Comparison of ENCODE assay signal across 8 cellular contexts in genomic region chr2:205681836-205682238, GRCh38. TPM values are rescaled to one million over a fixed set of nuclear protein-coding genes. Genes with fewer than 3 reads are reported as not detected.
A peak's percentile ranks its signal among the peaks of the same experiment; 100 is the strongest.
DNase-seq lines count a peak whose midpoint lies in the region; ATAC-seq, FAIRE-seq and TF ChIP-seq lines count a peak whose summit lies in the region.

No MANE protein-coding gene starts in this region.

- peak overlapping the region; percentile 69; the same call in 1 of the 2 replicates for H4K8ac ChIP-seq in H1 (ENCODE audit: extremely low read depth, insufficient read depth, low read length)

- H3K27ac ChIP-seq in OCI-LY1 (ENCODE audit: low read depth, low read length, poor library complexity, severe bottlenecking) (peak overlapping the region; percentile 2), H1 (ENCODE audit: low read depth, low read length) (no peak overlapping the region)
- no peak overlapping the region for H3K27ac ChIP-seq in naive thymus-derived CD4-positive, alpha-beta T cell (ENCODE audit: low read depth, low read length)

- H3K27me3 ChIP-seq in OCI-LY1 (ENCODE audit: insufficient read depth, low read length) (no peaks in the 10 kb centered on the region), H1 (replicated peaks in 1 of 4; ENCODE audit: control insufficient read depth in 3 of 4, extremely low read depth in 1 of 4, insufficient read depth in 3 of 4, low read length in 3 of 4) (peaks cover 4 to 40% (median 31%) of the 10 kb centered on the region in 4 experiments; a peak in 6 of 7 replicates)
- peaks cover 3 to 12% of the 10 kb centered on the region in 2 donors for H3K27me3 ChIP-seq in naive thymus-derived CD4-positive, alpha-beta T cell (ENCODE audit: control insufficient read depth in 2 of 2, insufficient read depth in 2 of 2, low read length in 2 of 2)

- peaks cover 0 to 3% (median 0%) of the 10 kb centered on the region in 5 donors for H3K36me3 Mint-ChIP-seq in naive thymus-derived CD4-positive, alpha-beta T cell

- H3K9me3 ChIP-seq in ES-I3 (ENCODE audit: control insufficient read depth, insufficient read depth, low read length) (no peaks in the 10 kb centered on the region), OCI-LY1 (ENCODE audit: low read length) (no peaks in the 10 kb centered on the region), H1 (ENCODE audit: insufficient read depth in 2 of 2, low read depth in 1 of 2, low read length in 1 of 2) (no peaks in the 10 kb centered on the region)
- no peaks in the 10 kb centered on the region for H3K9me3 ChIP-seq in naive thymus-derived CD4-positive, alpha-beta T cell (ENCODE audit: control insufficient read depth in 2 of 3, low read length in 3 of 3)

- no peak overlapping the region for H3K56ac ChIP-seq in H1 (replicated peaks; ENCODE audit: insufficient read length, low read depth, low read length)

- no peak for TF ChIP-seq EP300 in H1 (IDR thresholded peaks at IDR 0.05; ENCODE audit: borderline replicate concordance in 1 of 2, low read depth in 2 of 2, low read length in 2 of 2)

- H3K9me2 ChIP-seq in OCI-LY1 (ENCODE audit: low read depth, low read length), result no peaks in the 10 kb centered on the region

- H2BK5ac ChIP-seq in H1 (ENCODE audit: low read depth, low read length), result peak overlapping the region; percentile 64; the same call in 1 of the 2 replicates

- peak overlapping the region; percentile 100; the same call in 1 of the 2 replicates for H2BK15ac ChIP-seq in H1 (ENCODE audit: low read length)

- H4K20me1 ChIP-seq in OCI-LY1 (ENCODE audit: insufficient read depth, low read length), result no peaks in the 10 kb centered on the region
- no peaks in the 10 kb centered on the region for H4K20me1 ChIP-seq in H1 (replicated peaks in 1 of 2; ENCODE audit: control insufficient read depth in 1 of 2, insufficient read depth in 2 of 2, low read length in 2 of 2)

- H3F3A ChIP-seq in OCI-LY1 (ENCODE audit: insufficient read depth, low read length), result no peaks in the 10 kb centered on the region

- peak overlapping the region; percentile 11 for H4K5ac ChIP-seq in H1 (ENCODE audit: insufficient read length, low read depth, low read length)

- 6% methylated on average over 19 of the region's 42 CpGs; no CpG with 5 or more reads in 1 of the 2 experiments for WGBS in H1 (ENCODE audit: extremely low coverage in 1 of 2, insufficient coverage in 1 of 2, insufficient read length in 1 of 2, insufficient replicate concordance in 2 of 2, low coverage in 1 of 2, low lambda C conversion rate in 2 of 2, missing lambda C conversion rate in 1 of 2), 2 experiments

- peak; percentile 40 for ATAC-seq in GM21447 (IDR thresholded peaks at IDR 0.05; ENCODE audit: unreplicated experiment)
- peak; percentile 21 for ATAC-seq in naive thymus-derived CD4-positive, alpha-beta T cell

- H3K9me3 Mint-ChIP-seq in naive thymus-derived CD4-positive, alpha-beta T cell, result peaks cover 0 to 1% (median 0%) of the 10 kb centered on the region in 11 donors

- peaks cover 16 to 55% (median 32%) of the 10 kb centered on the region in 7 donors for H3K4me1 Mint-ChIP-seq in naive thymus-derived CD4-positive, alpha-beta T cell

- peaks cover 53 to 71% (median 57%) of the 10 kb centered on the region in 5 donors for H3K27me3 Mint-ChIP-seq in naive thymus-derived CD4-positive, alpha-beta T cell

- H3K23me2 ChIP-seq in H1 (ENCODE audit: low read depth, low read length), result peaks cover 24% of the 10 kb centered on the region

- no peak for TF ChIP-seq CTCF in OCI-LY1 (IDR thresholded peaks at IDR 0.05; ENCODE audit: low read length)
- peak in 1 of 3 experiments; percentile 2; a peak in 1 of 4 replicates for TF ChIP-seq CTCF in H1 (IDR thresholded peaks at IDR 0.05; ENCODE audit: control extremely low read depth in 1 of 3, insufficient read depth in 1 of 3, low read depth in 1 of 3, low read length in 3 of 3)

- CTCF ChIA-PET in H1 (lab: Charles Lee; ENCODE audit: partially characterized antibody), result interaction anchor here (0.9 to 1.4 kb wide), 8 partner anchors 14 to 307 kb away, joined by 3 to 6 read pairs (median 3); no protein-coding TSS in a partner anchor
- CTCF ChIA-PET in naive thymus-derived CD4-positive, alpha-beta T cell (lab: Charles Lee), result interaction anchor here (1.7 kb wide), 1 partner anchor 811 kb away, joined by 7 read pairs; no protein-coding TSS in a partner anchor

- no peaks in the 10 kb centered on the region for H3K79me2 ChIP-seq in OCI-LY1 (ENCODE audit: insufficient read depth, low read length)
- peaks cover 0 to 23% of the 10 kb centered on the region in 2 experiments; a peak in 2 of 4 replicates for H3K79me2 ChIP-seq in H1 (ENCODE audit: control insufficient read depth in 1 of 2, insufficient read depth in 2 of 2, low read length in 2 of 2)

- H3K79me1 ChIP-seq in H1 (ENCODE audit: low read depth, low read length), result peaks cover 3% of the 10 kb centered on the region; the same call in 1 of the 2 replicates

- intact Hi-C loops in naive thymus-derived CD4-positive, alpha-beta T cell (cut with micrococcal nuclease), result loop anchor here (1.0 to 5.0 kb wide), 7 partner anchors 25 to 1575 kb away; no protein-coding TSS in a partner anchor

- POLR2A ChIA-PET in H1 (lab: Charles Lee; ENCODE audit: partially characterized antibody), result interaction anchor here (0.6 to 2.1 kb wide), 6 partner anchors 14 to 405 kb away, joined by 3 to 11 read pairs (median 4); no protein-coding TSS in a partner anchor
- POLR2A ChIA-PET in naive thymus-derived CD4-positive, alpha-beta T cell (lab: Charles Lee), result interaction anchor here (0.6 kb wide), 1 partner anchor 631 kb away, joined by 3 read pairs; no protein-coding TSS in a partner anchor

- no peak overlapping the region for H3K4ac ChIP-seq in H1 (replicated peaks; ENCODE audit: insufficient read length, low read depth, low read length)

- no peak overlapping the region for H3K23ac ChIP-seq in H1 (ENCODE audit: insufficient read length)

- H3K4me2 ChIP-seq in OCI-LY1 (ENCODE audit: low read length) (peak overlapping the region; percentile 70), H1 (ENCODE audit: insufficient read depth in 1 of 2, low read depth in 2 of 2, low read length in 2 of 2) (peak overlapping the region; percentile 91 to 97)

- TF ChIP-seq RAD21 in H1 (IDR thresholded peaks at IDR 0.05 in 1 of 2, conservative IDR thresholded peaks at IDR 0.05 in 1 of 2; ENCODE audit: low read depth in 2 of 2, low read length in 2 of 2), result 0 out of 4 replicates have a peak, but pooled peaks of 1 of the 2 experiments have one; percentile 0

- peak overlapping the region; percentile 88 for H3K18ac ChIP-seq in H1 (ENCODE audit: extremely low read depth, low read length)

- peak overlapping the region in 1 of 9 donors; percentile 72 for H3K27ac Mint-ChIP-seq in naive thymus-derived CD4-positive, alpha-beta T cell

- FAIRE-seq in H1 (lab: Jason Lieb, UNC), result no peak

- H3K4me1 ChIP-seq in ES-I3 (ENCODE audit: insufficient read depth, low read length) (peaks cover 17% of the 10 kb centered on the region; the same call in 1 of the 2 replicates), OCI-LY1 (ENCODE audit: insufficient read depth, low read length, severe bottlenecking) (peaks cover 33% of the 10 kb centered on the region), H1 (replicated peaks in 1 of 4; ENCODE audit: control insufficient read depth in 3 of 4, insufficient read depth in 4 of 4, low read length in 3 of 4) (peaks cover 7 to 21% (median 11%) of the 10 kb centered on the region in 4 experiments)
- no peaks in the 10 kb centered on the region for H3K4me1 ChIP-seq in naive thymus-derived CD4-positive, alpha-beta T cell (ENCODE audit: control insufficient read depth in 2 of 2, insufficient read depth in 2 of 2, low read length in 2 of 2)

- no peak for TF ChIP-seq POLR2A in H1 (IDR thresholded peaks at IDR 0.05; ENCODE audit: control extremely low read depth in 1 of 2, low read depth in 2 of 2, low read length in 2 of 2)

- peak overlapping the region; percentile 9 for H2BK120ac ChIP-seq in H1 (replicated peaks; ENCODE audit: low read depth, low read length)

- no peak overlapping the region for H3K14ac ChIP-seq in H1 (ENCODE audit: insufficient read length)

- peak overlapping the region; percentile 97 for H4K91ac ChIP-seq in H1 (replicated peaks; ENCODE audit: insufficient read length, low read length)

- peak overlapping the region; percentile 29; the same call in 1 of the 2 replicates for H2AK5ac ChIP-seq in H1 (ENCODE audit: low read depth, low read length)

- peak overlapping the region; percentile 68; the same call in 1 of the 2 replicates for H2BK20ac ChIP-seq in H1 (ENCODE audit: low read length)

- peak overlapping the region; percentile 72 for H3K4me3 ChIP-seq in OCI-LY1 (ENCODE audit: low read depth, low read length, poor library complexity, severe bottlenecking)
- H3K4me3 ChIP-seq in H1 (ENCODE audit: extremely low read depth in 1 of 4, insufficient read depth in 2 of 4, low read depth in 3 of 4, low read length in 4 of 4), result peak overlapping the region; percentile 57 to 77 (median 62)
- peak overlapping the region; percentile 47 for H3K4me3 ChIP-seq in naive thymus-derived CD4-positive, alpha-beta T cell (ENCODE audit: low read length)

- H3K36me3 ChIP-seq in ES-I3 (ENCODE audit: insufficient read depth, low read length) (no peaks in the 10 kb centered on the region), OCI-LY1 (ENCODE audit: insufficient read depth, low read length) (no peaks in the 10 kb centered on the region), H1 (ENCODE audit: control insufficient read depth in 2 of 4, insufficient read depth in 4 of 4, low read length in 3 of 4) (no peaks in the 10 kb centered on the region)
- no peaks in the 10 kb centered on the region for H3K36me3 ChIP-seq in naive thymus-derived CD4-positive, alpha-beta T cell (ENCODE audit: control insufficient read depth in 2 of 3, insufficient read depth in 3 of 3, low read length in 3 of 3)

- H3K9ac ChIP-seq in ES-I3 (ENCODE audit: low read depth, low read length) (peak overlapping the region; percentile 66), OCI-LY1 (ENCODE audit: low read length) (peak overlapping the region; percentile 63), H1 (replicated peaks in 1 of 4; ENCODE audit: extremely low read depth in 1 of 4, low read depth in 3 of 4, low read length in 3 of 4) (peak overlapping the region in 3 of 4 experiments; percentile 11 to 68 (median 66); a peak in 5 of 7 replicates)

- no peak overlapping the region for H2AFZ ChIP-seq in OCI-LY1 (ENCODE audit: low read length)
- H2AFZ ChIP-seq in H1 (ENCODE audit: low read length), result peak overlapping the region; percentile 57; the same call in 1 of the 2 replicates

- H3K4me3 Mint-ChIP-seq in naive thymus-derived CD4-positive, alpha-beta T cell, result peak overlapping the region; percentile 71 to 91 (median 78)

- DNase-seq in H1 (ENCODE audit: low read depth in 1 of 2, low spot score in 2 of 2) (peak in 1 of 2 experiments; percentile 55), NCI-H2081 (lab: John Stamatoyannopoulos, UW) (no peak), ureter (ENCODE audit: low spot score) (no peak), NCI-H2029 treated with DMSO at 0.1 percent for 48 hours (lab: John Stamatoyannopoulos, UW) (no peak)
- DNase-seq in naive thymus-derived CD4-positive, alpha-beta T cell, result peak in 1 of 9 donors; percentile 32

- H2BK12ac ChIP-seq in H1 (ENCODE audit: low read depth, low read length), result peak overlapping the region; percentile 94

RNA-seq across cellular contexts. Expression of gene NRP2, which starts 0.5 kb away (rescaled TPM):
- total RNA-seq in H1 (2021; fragmentation: NEBNext Ultra II Directional; extraction: Animal tissue kit (Norgen Biotek cat#: 25700)), result 36.9 and 37.8 TPM in 2 replicates
- polyA plus RNA-seq in H1 (2011; rRNA removed), result 26.7 and 32.0 TPM in 2 replicates
- 23.9 TPM for polyA plus RNA-seq in H1 (2011; cell fraction: cytosol; rRNA removed)
- 56.3 TPM for polyA plus RNA-seq in H1 (2011; cell fraction: nucleus; rRNA removed)
- polyA plus RNA-seq in H1 (2012, experiment 1 of 2), result 35.4 to 38.0 TPM (median 37.0 TPM) in 4 replicates
- polyA plus RNA-seq in H1 (2012, experiment 2 of 2), result 10.6 TPM
- 46.7 TPM for polyA plus RNA-seq in H1 (2013, experiment 1 of 2)
- 42.5 TPM for polyA plus RNA-seq in H1 (2013, experiment 2 of 2)
- polyA minus RNA-seq in H1 (2011; rRNA and poly(A)+ RNA removed), result 78.9 and 87.3 TPM in 2 replicates
- polyA minus RNA-seq in H1 (2011; cell fraction: cytosol; rRNA and poly(A)+ RNA removed), result 24.7 TPM
- polyA minus RNA-seq in H1 (2011; cell fraction: nucleus; rRNA and poly(A)+ RNA removed), result 82.2 TPM
- 10 to 100 TPM in 1 of 5 experiments, 1 to 10 TPM in 3, under 1 TPM in 1; 0.50 to 23.7 (median 2.2) TPM for total RNA-seq in naive thymus-derived CD4-positive, alpha-beta T cell
- polyA plus RNA-seq in naive thymus-derived CD4-positive, alpha-beta T cell, result under 1 TPM; 0.35 to 0.51 TPM
- 55.8 TPM for total RNA-seq in ureter
